Comparison of ENCODE assay signal across 21 cellular contexts in the genomic region with DNA sequence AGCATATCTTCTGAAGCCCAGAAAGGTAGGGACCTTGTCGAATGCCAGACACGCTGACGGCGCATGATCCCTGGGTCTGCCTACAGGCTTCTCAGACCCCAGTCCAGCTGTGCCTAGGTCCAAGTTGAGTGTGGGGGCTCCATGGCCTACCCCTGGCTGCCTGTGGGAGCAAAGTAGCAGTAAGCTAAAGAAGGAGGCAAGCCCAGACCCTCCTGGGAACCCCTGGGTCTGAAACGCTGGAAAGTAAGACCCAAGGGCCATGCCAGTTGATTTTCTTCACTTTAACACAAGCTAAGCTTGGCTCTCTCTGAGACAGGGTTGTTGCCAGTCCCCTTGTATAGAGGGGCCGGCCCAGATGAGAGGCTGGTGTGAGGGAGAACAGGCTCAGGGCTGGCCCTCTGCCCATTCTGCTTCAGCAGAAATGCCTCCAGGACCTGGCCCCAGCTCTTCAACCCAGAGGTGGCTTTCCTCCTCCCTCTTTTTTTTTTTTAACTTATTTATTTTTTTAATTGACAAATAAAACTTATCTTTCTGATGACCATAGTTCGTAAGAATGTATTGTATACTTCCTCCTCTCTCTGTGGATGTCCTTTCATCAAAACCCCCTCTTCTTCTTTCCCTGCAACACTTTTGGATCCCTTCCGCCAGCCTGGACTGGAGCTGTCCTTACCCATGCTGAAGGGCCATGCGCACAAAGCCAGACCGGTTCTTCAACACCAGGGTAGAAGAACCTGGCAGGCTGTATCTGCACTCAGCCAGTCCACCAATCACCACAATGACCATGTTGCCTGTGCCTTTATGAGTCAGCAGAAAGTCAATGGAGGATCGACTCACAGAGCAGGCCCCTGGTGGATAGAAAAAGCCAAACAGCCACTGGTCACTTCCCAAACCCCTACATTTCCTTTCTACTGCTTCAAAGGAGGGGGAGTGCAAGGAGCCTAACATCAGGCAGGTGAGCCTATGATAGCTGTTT. TPM values are rescaled to one million over a fixed set of nuclear protein-coding genes. Genes with fewer than 3 reads are reported as not detected.
DNase-seq lines count a peak whose midpoint lies in the region; ATAC-seq, FAIRE-seq and TF ChIP-seq lines count a peak whose summit lies in the region.
"Had no signal": no experiment of that assay in that cellular context is flagged by ENCODE, and none has a peak within 500 bp of the region (broad histone marks: within the 10 kb centered on the region; RNA-seq: fewer than 3 reads in every experiment).

No MANE protein-coding gene starts in this region.

- no peak overlapping the region for H3K9ac ChIP-seq in H1 (replicated peaks in 1 of 4; ENCODE audit: extremely low read depth in 1 of 4, low read depth in 3 of 4, low read length in 3 of 4)

- no peak overlapping the region for H2AK5ac ChIP-seq in H1 (ENCODE audit: low read depth, low read length)

- H3K27ac ChIP-seq in H1 (ENCODE audit: low read depth, low read length): no peak overlapping the region
- H3K27ac ChIP-seq: body of pancreas, dorsolateral prefrontal cortex had no signal

- no peak for ATAC-seq in activated naive CD8-positive, alpha-beta T cell treated with anti-CD3 and anti-CD28 coated beads, Interleukin-2, amount 50 U/mL, for 24 hours
- ATAC-seq: activated CD4-positive, alpha-beta T cell treated with anti-CD3 and anti-CD28 coated beads for 36 hours; body of pancreas had no signal

- TF ChIP-seq CTCF in H1 (IDR thresholded peaks at IDR 0.05; ENCODE audit: control extremely low read depth in 1 of 3, insufficient read depth in 1 of 3, low read depth in 1 of 3, low read length in 3 of 3) (no peak), mesothelial cell of epicardium (IDR thresholded peaks at IDR 0.05; ENCODE audit: unreplicated experiment) (no peak)

- H3K27ac Mint-ChIP-seq in mesothelial cell of epicardium: no peak overlapping the region
- H3K27ac Mint-ChIP-seq in activated naive CD8-positive, alpha-beta T cell treated with anti-CD3 and anti-CD28 coated beads, Interleukin-2, amount 50 U/mL, for 24 hours: no peak overlapping the region
- H3K27ac Mint-ChIP-seq: activated CD4-positive, alpha-beta T cell treated with anti-CD3 and anti-CD28 coated beads for 36 hours; natural killer cell treated with Interleukin-12 subunit alpha and Interleukin-12 subunit beta and Interleukin-15 and Interleukin-18, amount 100 ng/mL, for 72 hours had no signal

- H3K27me3 Mint-ChIP-seq in mesothelial cell of epicardium (ENCODE audit: low read depth): peaks cover 8% of the 10 kb centered on the region
- no peaks in the 10 kb centered on the region for H3K27me3 Mint-ChIP-seq in activated naive CD8-positive, alpha-beta T cell treated with anti-CD3 and anti-CD28 coated beads, Interleukin-2, amount 50 U/mL, for 24 hours
- H3K27me3 Mint-ChIP-seq: activated CD4-positive, alpha-beta T cell treated with anti-CD3 and anti-CD28 coated beads for 36 hours had no signal

- no peak overlapping the region for H3K4me3 Mint-ChIP-seq in mesothelial cell of epicardium
- no peak overlapping the region for H3K4me3 Mint-ChIP-seq in activated naive CD8-positive, alpha-beta T cell treated with anti-CD3 and anti-CD28 coated beads, Interleukin-2, amount 50 U/mL, for 24 hours
- H3K4me3 Mint-ChIP-seq: activated CD4-positive, alpha-beta T cell treated with anti-CD3 and anti-CD28 coated beads for 36 hours; natural killer cell treated with Interleukin-12 subunit alpha and Interleukin-12 subunit beta and Interleukin-15 and Interleukin-18, amount 100 ng/mL, for 72 hours had no signal

- H3K56ac ChIP-seq in H1 (replicated peaks; ENCODE audit: insufficient read length, low read depth, low read length): no peak overlapping the region

- H3K4me2 ChIP-seq in H1 (ENCODE audit: insufficient read depth in 1 of 2, low read depth in 2 of 2, low read length in 2 of 2): no peak overlapping the region

- no peaks in the 10 kb centered on the region for H3K79me1 ChIP-seq in H1 (ENCODE audit: low read depth, low read length)

- no peak overlapping the region for H3K14ac ChIP-seq in H1 (ENCODE audit: insufficient read length)

- H2BK5ac ChIP-seq in H1 (ENCODE audit: low read depth, low read length): no peak overlapping the region

- POLR2A ChIA-PET in H1 (lab: Charles Lee; ENCODE audit: partially characterized antibody): no interaction called here

- TF ChIP-seq RAD21 in H1 (IDR thresholded peaks at IDR 0.05 in 1 of 2, conservative IDR thresholded peaks at IDR 0.05 in 1 of 2; ENCODE audit: low read depth in 2 of 2, low read length in 2 of 2): no peak

- H3K27me3 ChIP-seq in H1 (replicated peaks in 1 of 4; ENCODE audit: control insufficient read depth in 3 of 4, extremely low read depth in 1 of 4, insufficient read depth in 3 of 4, low read length in 3 of 4): no peaks in the 10 kb centered on the region
- H3K27me3 ChIP-seq: body of pancreas had no signal

- H2BK12ac ChIP-seq in H1 (ENCODE audit: low read depth, low read length): no peak overlapping the region

- no peaks in the 10 kb centered on the region for H3K4me1 Mint-ChIP-seq in mesothelial cell of epicardium
- no peaks in the 10 kb centered on the region for H3K4me1 Mint-ChIP-seq in activated naive CD8-positive, alpha-beta T cell treated with anti-CD3 and anti-CD28 coated beads, Interleukin-2, amount 50 U/mL, for 24 hours
- H3K4me1 Mint-ChIP-seq: activated CD4-positive, alpha-beta T cell treated with anti-CD3 and anti-CD28 coated beads for 36 hours had no signal

- no peaks in the 10 kb centered on the region for H4K20me1 ChIP-seq in H1 (replicated peaks in 1 of 2; ENCODE audit: control insufficient read depth in 1 of 2, insufficient read depth in 2 of 2, low read length in 2 of 2)

- WGBS in H1 (ENCODE audit: extremely low coverage in 1 of 2, insufficient coverage in 1 of 2, insufficient read length in 1 of 2, insufficient replicate concordance in 2 of 2, low coverage in 1 of 2, low lambda C conversion rate in 2 of 2, missing lambda C conversion rate in 1 of 2), 2 experiments: 97% methylated on average over 6 of the region's 11 CpGs; no CpG with 5 or more reads in 1 of the 2 experiments

- no peak for TF ChIP-seq POLR2A in H1 (IDR thresholded peaks at IDR 0.05; ENCODE audit: control extremely low read depth in 1 of 2, low read depth in 2 of 2, low read length in 2 of 2)

- no peak overlapping the region for H2AFZ ChIP-seq in H1 (ENCODE audit: low read length)

- DNase-seq in EL (peak; percentile 23), HT1080 (ENCODE audit: low read depth) (peak; percentile 43), H1 (ENCODE audit: low read depth in 1 of 2, low spot score in 2 of 2) (no peak), myocyte (ENCODE audit: low read depth) (peak; percentile 8), T1000 (lab: John Stamatoyannopoulos, UW) (no peak), glomerular visceral epithelial cell (ENCODE audit: extremely low spot score) (no peak), mesothelial cell of epicardium (ENCODE audit: low spot score in 2 of 2, unreplicated experiment in 2 of 2) (no peak)
- DNase-seq in activated naive CD8-positive, alpha-beta T cell treated with anti-CD3 and anti-CD28 coated beads, Interleukin-2, amount 50 U/mL, for 24 hours: no peak
- DNase-seq: activated CD4-positive, alpha-beta T cell treated with anti-CD3 and anti-CD28 coated beads for 36 hours; activated naive CD4-positive, alpha-beta T cell treated with anti-CD3 and anti-CD28 coated beads, Interleukin-2, amount 50 U/mL, for 16 hours; activated T-cell treated with anti-CD3 and anti-CD28 coated beads for 4 hours; body of pancreas; dorsolateral prefrontal cortex; NCI-H345; Right ventricle myocardium superior; T-helper 2 cell had no signal

- H2BK120ac ChIP-seq in H1 (replicated peaks; ENCODE audit: low read depth, low read length): no peak overlapping the region

- no peak overlapping the region for H4K5ac ChIP-seq in H1 (ENCODE audit: insufficient read length, low read depth, low read length)

- no peak overlapping the region for H2BK20ac ChIP-seq in H1 (ENCODE audit: low read length)

- no peak overlapping the region for H4K8ac ChIP-seq in H1 (ENCODE audit: extremely low read depth, insufficient read depth, low read length)

- TF ChIP-seq EP300 in H1 (IDR thresholded peaks at IDR 0.05; ENCODE audit: borderline replicate concordance in 1 of 2, low read depth in 2 of 2, low read length in 2 of 2): no peak

- no peaks in the 10 kb centered on the region for H3K23me2 ChIP-seq in H1 (ENCODE audit: low read depth, low read length)

- no peaks in the 10 kb centered on the region for H3K36me3 Mint-ChIP-seq in mesothelial cell of epicardium
- H3K36me3 Mint-ChIP-seq in activated naive CD8-positive, alpha-beta T cell treated with anti-CD3 and anti-CD28 coated beads, Interleukin-2, amount 50 U/mL, for 24 hours (ENCODE audit: low read depth): no peaks in the 10 kb centered on the region
- H3K36me3 Mint-ChIP-seq: natural killer cell treated with Interleukin-12 subunit alpha and Interleukin-12 subunit beta and Interleukin-15 and Interleukin-18, amount 100 ng/mL, for 72 hours had no signal

- no peak overlapping the region for H3K4ac ChIP-seq in H1 (replicated peaks; ENCODE audit: insufficient read length, low read depth, low read length)

- H3K79me2 ChIP-seq in H1 (ENCODE audit: control insufficient read depth in 1 of 2, insufficient read depth in 2 of 2, low read length in 2 of 2): no peaks in the 10 kb centered on the region

- no peak overlapping the region for H3K23ac ChIP-seq in H1 (ENCODE audit: insufficient read length)

- H3K9me3 Mint-ChIP-seq in mesothelial cell of epicardium: peaks cover 20% of the 10 kb centered on the region
- H3K9me3 Mint-ChIP-seq in activated naive CD8-positive, alpha-beta T cell treated with anti-CD3 and anti-CD28 coated beads, Interleukin-2, amount 50 U/mL, for 24 hours: no peaks in the 10 kb centered on the region
- H3K9me3 Mint-ChIP-seq: natural killer cell treated with Interleukin-12 subunit alpha and Interleukin-12 subunit beta and Interleukin-15 and Interleukin-18, amount 100 ng/mL, for 72 hours had no signal

- no peak overlapping the region for H4K91ac ChIP-seq in H1 (replicated peaks; ENCODE audit: insufficient read length, low read length)

- no peak overlapping the region for H3K4me3 ChIP-seq in H1 (ENCODE audit: extremely low read depth in 1 of 4, insufficient read depth in 2 of 4, low read depth in 3 of 4, low read length in 4 of 4)
- H3K4me3 ChIP-seq: body of pancreas, dorsolateral prefrontal cortex had no signal

- H2BK15ac ChIP-seq in H1 (ENCODE audit: low read length): no peak overlapping the region

- no peak for FAIRE-seq in H1 (lab: Jason Lieb, UNC)
- FAIRE-seq: D721Med had no signal

- CTCF ChIA-PET in H1 (lab: Charles Lee; ENCODE audit: partially characterized antibody): interaction anchor here (1.0 to 9.6 kb wide), 5 partner anchors 10 to 505 kb away, joined by 3 to 62 read pairs (median 3); no protein-coding TSS in a partner anchor

- no peaks in the 10 kb centered on the region for H3K9me3 ChIP-seq in H1 (ENCODE audit: insufficient read depth in 2 of 2, low read depth in 1 of 2, low read length in 1 of 2)
- H3K9me3 ChIP-seq: body of pancreas had no signal

- no peaks in the 10 kb centered on the region for H3K4me1 ChIP-seq in H1 (replicated peaks in 1 of 4; ENCODE audit: control insufficient read depth in 3 of 4, insufficient read depth in 4 of 4, low read length in 3 of 4)
- H3K4me1 ChIP-seq: body of pancreas had no signal

- no peak overlapping the region for H3K18ac ChIP-seq in H1 (ENCODE audit: extremely low read depth, low read length)

- no peaks in the 10 kb centered on the region for H3K36me3 ChIP-seq in H1 (ENCODE audit: control insufficient read depth in 2 of 4, insufficient read depth in 4 of 4, low read length in 3 of 4)

RNA-seq across cellular contexts. Expression of a gene that starts 7.1 kb away (rescaled TPM):
- 0.19 and 0.23 TPM in 2 replicates for total RNA-seq in HT1080 (2014; rRNA removed; shearing (Covaris generic))
- polyA plus RNA-seq in HT1080 (2015; cell fraction: cytosol; rRNA removed): 0.13 TPM in 1 of 2 replicates, not detected in the other
- polyA plus RNA-seq in HT1080 (2015; cell fraction: nucleus; rRNA removed): 0.17 TPM in 1 of 2 replicates, not detected in the other
- total RNA-seq in H1 (2021; fragmentation: NEBNext Ultra II Directional; extraction: Animal tissue kit (Norgen Biotek cat#: 25700)): not detected in 2 replicates
- not detected in 2 replicates for polyA plus RNA-seq in H1 (2011; rRNA removed)
- not detected for polyA plus RNA-seq in H1 (2011; cell fraction: cytosol; rRNA removed)
- polyA plus RNA-seq in H1 (2011; cell fraction: nucleus; rRNA removed): not detected
- not detected in 4 replicates for polyA plus RNA-seq in H1 (2012, experiment 1 of 2)
- not detected for polyA plus RNA-seq in H1 (2012, experiment 2 of 2)
- polyA plus RNA-seq in H1 (2013, experiment 1 of 2): not detected
- polyA plus RNA-seq in H1 (2013, experiment 2 of 2): not detected
- polyA minus RNA-seq in H1 (2011; rRNA and poly(A)+ RNA removed): not detected in 2 replicates
- polyA minus RNA-seq in H1 (2011; cell fraction: cytosol; rRNA and poly(A)+ RNA removed): not detected
- polyA minus RNA-seq in H1 (2011; cell fraction: nucleus; rRNA and poly(A)+ RNA removed): not detected
- total RNA-seq in myocyte (not detected in 2 replicates), mesothelial cell of epicardium (not detected in 3 replicates)
- not detected for polyA plus RNA-seq in myocyte (2012)
- total RNA-seq: activated CD4-positive, alpha-beta T cell treated with anti-CD3 and anti-CD28 coated beads for 36 hours; body of pancreas; dorsolateral prefrontal cortex; liver; natural killer cell treated with Interleukin-12 subunit alpha and Interleukin-12 subunit beta and Interleukin-15 and Interleukin-18, amount 100 ng/mL, for 72 hours; renal cortical epithelial cell; Right ventricle myocardium superior had no signal
- polyA plus RNA-seq: liver had no signal

RNA-seq across cellular contexts. Expression of a gene that starts 19.6 kb away (rescaled TPM):
- not detected in 2 replicates for total RNA-seq in HT1080 (2014; rRNA removed; shearing (Covaris generic))
- not detected in 2 replicates for polyA plus RNA-seq in HT1080 (2015; cell fraction: cytosol; rRNA removed)
- not detected in 2 replicates for polyA plus RNA-seq in HT1080 (2015; cell fraction: nucleus; rRNA removed)
- 0.17 TPM in 1 of 2 replicates, not detected in the other for total RNA-seq in H1 (2021; fragmentation: NEBNext Ultra II Directional; extraction: Animal tissue kit (Norgen Biotek cat#: 25700))
- 0.09 and 0.27 TPM in 2 replicates for polyA plus RNA-seq in H1 (2011; rRNA removed)
- polyA plus RNA-seq in H1 (2011; cell fraction: cytosol; rRNA removed): 0.19 TPM
- polyA plus RNA-seq in H1 (2011; cell fraction: nucleus; rRNA removed): 0.34 TPM
- polyA plus RNA-seq in H1 (2012, experiment 1 of 2): 0.13 TPM in 1 of 4 replicates, not detected in the others
- polyA plus RNA-seq in H1 (2012, experiment 2 of 2): not detected
- 0.04 TPM for polyA plus RNA-seq in H1 (2013, experiment 1 of 2)
- polyA plus RNA-seq in H1 (2013, experiment 2 of 2): 0.06 TPM
- polyA minus RNA-seq in H1 (2011; rRNA and poly(A)+ RNA removed): 0.12 TPM in 1 of 2 replicates, not detected in the other
- not detected for polyA minus RNA-seq in H1 (2011; cell fraction: cytosol; rRNA and poly(A)+ RNA removed)
- polyA minus RNA-seq in H1 (2011; cell fraction: nucleus; rRNA and poly(A)+ RNA removed): not detected
- total RNA-seq in myocyte (not detected in 2 replicates), mesothelial cell of epicardium (not detected in 3 replicates)
- polyA plus RNA-seq in myocyte (2012): not detected
- total RNA-seq: activated CD4-positive, alpha-beta T cell treated with anti-CD3 and anti-CD28 coated beads for 36 hours; body of pancreas; liver; natural killer cell treated with Interleukin-12 subunit alpha and Interleukin-12 subunit beta and Interleukin-15 and Interleukin-18, amount 100 ng/mL, for 72 hours; renal cortical epithelial cell; Right ventricle myocardium superior; subcutaneous adipose tissue had no signal
- polyA plus RNA-seq: liver had no signal

Comparison
In these comparisons a context has a peak if more than half of its experiments do, and no peak if none do; other contexts are left out.
1. DNase-seq: peak in EL (single experiment), HT1080 (single experiment) and myocyte (single experiment); none in H1 (0 of 2), T1000 (single experiment), glomerular visceral epithelial cell (single experiment), mesothelial cell of epicardium (0 of 2) and activated naive CD8-positive, alpha-beta T cell treated with anti-CD3 and anti-CD28 coated beads, Interleukin-2, amount 50 U/mL, for 24 hours (single experiment).